ENCODE assay signal across 20 cellular contexts in the genomic region with DNA sequence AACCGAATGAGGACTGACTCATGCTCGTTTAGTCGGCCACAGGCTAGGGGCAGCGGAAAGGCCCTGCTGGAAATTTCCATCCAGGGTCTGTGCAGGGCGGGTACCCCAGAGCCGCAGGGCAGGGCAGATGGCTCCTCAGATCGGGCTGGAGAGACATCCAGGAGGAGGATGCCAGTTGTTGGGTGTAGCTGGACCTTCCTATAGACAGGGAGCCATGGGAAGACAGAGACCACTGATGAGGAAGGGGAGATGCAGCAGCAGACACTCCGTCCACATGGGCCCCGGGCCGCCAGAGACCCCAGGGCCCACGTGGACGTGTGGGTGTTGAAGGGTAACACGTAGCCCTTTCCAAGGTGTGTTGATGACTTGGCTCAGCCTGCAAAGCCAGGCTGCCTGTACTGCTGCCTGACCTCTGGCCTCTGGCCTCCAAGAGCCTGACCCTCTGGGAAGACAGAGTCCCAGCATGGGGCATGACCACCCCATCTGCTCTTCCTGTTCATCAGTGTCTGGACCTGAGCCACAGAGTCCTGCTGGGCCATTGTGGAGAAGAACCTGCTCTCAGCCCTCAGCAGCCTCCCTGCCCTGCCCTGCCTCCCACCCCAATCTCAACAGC.
"Had no signal": no experiment of that assay in that cellular context is flagged by ENCODE, and none has a peak within 500 bp of the region (broad histone marks: within the 10 kb centered on the region; RNA-seq: fewer than 3 reads in every experiment).

No MANE protein-coding gene starts in this region.

- H3K27ac ChIP-seq: body of pancreas, heart right ventricle, neutrophil, right atrium auricular region, SK-N-MC, tibial artery had no signal

- H3K9me3 ChIP-seq: body of pancreas, heart right ventricle, neutrophil, right atrium auricular region, tibial artery had no signal

- H3K27me3 ChIP-seq: body of pancreas had no signal

- H3K4me3 ChIP-seq: body of pancreas, heart right ventricle, right atrium auricular region, SK-N-MC, smooth muscle cell, tibial artery had no signal

- H3K27ac Mint-ChIP-seq: activated CD4-positive, alpha-beta memory T cell treated with anti-CD3 and anti-CD28 coated beads for 36 hours; activated naive CD4-positive, alpha-beta T cell treated with anti-CD3 and anti-CD28 coated beads, Interleukin-2, amount 50 U/mL, for 72 hours; mesothelial cell of epicardium; stimulated activated effector memory CD8-positive, alpha-beta T cell treated with anti-CD3 and anti-CD28 coated beads, Interleukin-12 subunit alpha, Interleukin-12 subunit beta, amount 100 ng/mL, for 72 hours had no signal

- H3K9me3 Mint-ChIP-seq: activated CD4-positive, alpha-beta memory T cell treated with anti-CD3 and anti-CD28 coated beads for 36 hours; activated naive CD4-positive, alpha-beta T cell treated with anti-CD3 and anti-CD28 coated beads, Interleukin-2, amount 50 U/mL, for 72 hours; mesothelial cell of epicardium; stimulated activated effector memory CD8-positive, alpha-beta T cell treated with anti-CD3 and anti-CD28 coated beads, Interleukin-12 subunit alpha, Interleukin-12 subunit beta, amount 100 ng/mL, for 72 hours had no signal

- H3K4me2 ChIP-seq: smooth muscle cell had no signal

- H3K36me3 Mint-ChIP-seq: activated CD4-positive, alpha-beta memory T cell treated with anti-CD3 and anti-CD28 coated beads for 36 hours; mesothelial cell of epicardium had no signal

- ATAC-seq: activated naive CD4-positive, alpha-beta T cell treated with anti-CD3 and anti-CD28 coated beads, Interleukin-2, amount 50 U/mL, for 72 hours; body of pancreas; heart right ventricle; stimulated activated effector memory CD8-positive, alpha-beta T cell treated with anti-CD3 and anti-CD28 coated beads, Interleukin-12 subunit alpha, Interleukin-12 subunit beta, amount 100 ng/mL, for 72 hours had no signal

- DNase-seq: activated CD4-positive, alpha-beta memory T cell treated with anti-CD3 and anti-CD28 coated beads for 36 hours; activated CD4-positive, CD25-positive, alpha-beta regulatory T cell treated with anti-CD3 and anti-CD28 coated beads, Interleukin-2, amount 50 U/mL, for 72 hours; activated effector memory CD4-positive, alpha-beta T cell treated with Interleukin-2 at 50 U/mL for 16 hours; activated T-cell treated with anti-CD3 and anti-CD28 coated beads for 4 hours; amniotic stem cell; body of pancreas; central memory CD4-positive, alpha-beta T cell; cortex of kidney; effector CD8-positive, alpha-beta T cell; heart right ventricle; kidney glomerular epithelial cell; T-helper 2 cell; tibial artery had no signal

- H3K36me3 ChIP-seq: heart right ventricle, neutrophil, right atrium auricular region, tibial artery had no signal

- H3K4me3 Mint-ChIP-seq: activated CD4-positive, alpha-beta memory T cell treated with anti-CD3 and anti-CD28 coated beads for 36 hours; mesothelial cell of epicardium; stimulated activated effector memory CD8-positive, alpha-beta T cell treated with anti-CD3 and anti-CD28 coated beads, Interleukin-12 subunit alpha, Interleukin-12 subunit beta, amount 100 ng/mL, for 72 hours had no signal
